7 cellular contexts compared by ENCODE assay signal in the genomic region with DNA sequence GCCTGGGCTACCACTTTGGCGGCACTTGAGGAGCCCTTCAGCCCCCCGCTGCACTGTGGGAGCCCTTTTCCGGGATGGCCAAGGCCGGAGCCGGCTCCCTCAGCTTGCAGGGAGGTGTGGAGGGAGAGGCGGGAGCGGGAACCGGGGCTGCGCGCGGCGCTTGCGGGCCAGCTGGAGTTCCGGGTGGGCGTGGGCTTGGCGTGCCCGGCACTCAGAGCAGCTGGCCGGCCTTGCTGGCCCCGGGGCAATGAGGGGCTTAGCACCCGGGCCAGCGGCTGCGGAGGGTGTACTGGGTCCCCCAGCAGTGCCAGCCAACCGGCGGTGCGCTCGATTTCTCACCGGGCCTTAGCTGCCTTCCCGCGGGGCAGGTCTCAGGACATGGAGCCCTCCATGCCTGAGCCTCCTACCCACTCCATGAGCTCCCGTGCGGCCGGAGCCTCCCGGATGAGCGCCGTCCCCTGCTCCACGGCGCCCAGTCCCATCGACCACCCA.
DNase-seq lines count a peak whose midpoint lies in the region; ATAC-seq and TF ChIP-seq lines count a peak whose summit lies in the region.
"Not testable (repeated sequence)": the region's sequence is repeated elsewhere in the genome, so short reads cannot be mapped to it uniquely, and the experiment has no call there.

No MANE protein-coding gene starts in this region.

- not testable (repeated sequence) for H3T11ph ChIP-seq in H9 (ENCODE audit: low read length)

- not testable (repeated sequence) for H2BK15ac ChIP-seq in H9 (ENCODE audit: low read depth, low read length)

- H4K20me1 ChIP-seq in H9 (ENCODE audit: control insufficient read depth, insufficient read depth, insufficient read length) = not testable (repeated sequence)

- H3K9ac ChIP-seq in H9 (ENCODE audit: extremely low read depth, insufficient read length, low read length) = not testable (repeated sequence)

- H3K4me2 ChIP-seq in H9 (ENCODE audit: insufficient read depth, insufficient read length, low read length) = not testable (repeated sequence)

- H2AFZ ChIP-seq in H9 (ENCODE audit: low read length) = not testable (repeated sequence)

- not testable (repeated sequence) for H3K23me2 ChIP-seq in H9 (ENCODE audit: insufficient read length, low read depth, low read length, poor library complexity, severe bottlenecking)

- peak; percentile 24 for DNase-seq in H9
- peak; percentile 84 for DNase-seq in chondrocyte (ENCODE audit: low spot score)
- peak; percentile 30 for DNase-seq in Right ventricle myocardium superior
- not testable (repeated sequence) for DNase-seq in kidney epithelial cell (ENCODE audit: low read depth)
- peak; percentile 88 for DNase-seq in mesenteric fat pad (ENCODE audit: low spot score)
- DNase-seq in posterior vena cava (ENCODE audit: low spot score) = peak; percentile 73
- peak; percentile 54 for DNase-seq in upper lobe of right lung

- not testable (repeated sequence) for H3K14ac ChIP-seq in H9 (ENCODE audit: insufficient read depth, low read length)

- not testable (repeated sequence) for H3K18ac ChIP-seq in H9 (ENCODE audit: insufficient read length, low read depth, low read length)

- not testable (repeated sequence) for H3K79me1 ChIP-seq in H9 (ENCODE audit: insufficient read depth, low read depth, low read length, poor library complexity, severe bottlenecking)

- H3K4me1 Mint-ChIP-seq in H9; chondrocyte (ENCODE audit: low read depth): not testable (repeated sequence)

- H4K91ac ChIP-seq in H9 (ENCODE audit: insufficient read length, low read depth, low read length) = not testable (repeated sequence)

- H3K56ac ChIP-seq in H9 (ENCODE audit: insufficient read length, low read depth, low read length) = not testable (repeated sequence)

- H3K4me3 Mint-ChIP-seq in H9; chondrocyte (ENCODE audit: unreplicated experiment): not testable (repeated sequence)

- H3K79me2 ChIP-seq in H9 (ENCODE audit: insufficient read depth, low read length) = not testable (repeated sequence)

- not testable (repeated sequence) for H3K27me3 Mint-ChIP-seq in H9 (ENCODE audit: low read depth); chondrocyte (ENCODE audit: low read depth)

- not testable (repeated sequence) for H3K4me1 ChIP-seq in H9 (ENCODE audit: insufficient read depth, low read length); upper lobe of right lung

- not testable (repeated sequence) for H2BK12ac ChIP-seq in H9 (ENCODE audit: insufficient read length, low read depth, low read length)

- H3K27ac Mint-ChIP-seq in H9; chondrocyte (ENCODE audit: unreplicated experiment): not testable (repeated sequence)

- not testable (repeated sequence) for H3K4ac ChIP-seq in H9 (ENCODE audit: low read depth, low read length)

- not testable (repeated sequence) for H3K27ac ChIP-seq in H9 (ENCODE audit: insufficient read length, low read depth, low read length); upper lobe of right lung

- intact Hi-C loops in Right ventricle myocardium superior (cut with DNase I); posterior vena cava (cut with DNase I); upper lobe of right lung (cut with DNase I): not testable (repeated sequence)

- not testable (repeated sequence) for H4K5ac ChIP-seq in H9 (ENCODE audit: insufficient read length, low read depth, low read length)

- H2BK20ac ChIP-seq in H9 (ENCODE audit: low read depth, low read length, poor library complexity, severe bottlenecking) = not testable (repeated sequence)

- not testable (repeated sequence) for TF ChIP-seq CTCF in H9 (conservative IDR thresholded peaks at IDR 0.05); chondrocyte (IDR thresholded peaks at IDR 0.05); kidney epithelial cell (IDR thresholded peaks at IDR 0.05; ENCODE audit: insufficient read depth, low read length, poor library complexity, severe bottlenecking); upper lobe of right lung (IDR thresholded peaks at IDR 0.05)

- not testable (repeated sequence) for H3K23ac ChIP-seq in H9 (ENCODE audit: insufficient read length, low read depth, low read length)

- H3K27me3 ChIP-seq in H9 (ENCODE audit: insufficient read depth, low read length); kidney epithelial cell (ENCODE audit: control insufficient read depth, insufficient read depth, low read length); upper lobe of right lung: not testable (repeated sequence)

- H3K36me3 ChIP-seq in kidney epithelial cell (ENCODE audit: control insufficient read depth, insufficient read depth, low read length); upper lobe of right lung: not testable (repeated sequence)

- not testable (repeated sequence) for H3K36me3 Mint-ChIP-seq in H9 (ENCODE audit: insufficient read depth in 1 of 3, low read depth in 3 of 3); chondrocyte (ENCODE audit: low read depth)

- H3K9me3 ChIP-seq in H9 (ENCODE audit: control insufficient read depth, low read depth, low read length); upper lobe of right lung: not testable (repeated sequence)

- H4K8ac ChIP-seq in H9 (replicated peaks; ENCODE audit: insufficient read length, low read depth, low read length) = not testable (repeated sequence)

- not testable (repeated sequence) for H2BK5ac ChIP-seq in H9 (ENCODE audit: insufficient read length, low read length)

- WGBS in H9 (ENCODE audit: extremely low coverage, insufficient read length, low lambda C conversion rate) = no CpG with 5 or more reads among the region's 38 CpGs

- peak overlapping the region; percentile 7 for H3K4me3 ChIP-seq in kidney epithelial cell (ENCODE audit: low read depth, low read length)
- H3K4me3 ChIP-seq in upper lobe of right lung = not testable (repeated sequence)

- H3K9me3 Mint-ChIP-seq in H9; chondrocyte (ENCODE audit: low read depth): not testable (repeated sequence)

- not testable (repeated sequence) for ATAC-seq in Right ventricle myocardium superior (ENCODE audit: poor library complexity); upper lobe of right lung

- not testable (repeated sequence) for H2AK5ac ChIP-seq in H9 (ENCODE audit: insufficient read length, low read length)

- H2BK120ac ChIP-seq in H9 (ENCODE audit: low read depth, low read length, poor library complexity, severe bottlenecking) = not testable (repeated sequence)
